Comparison of ENCODE assay signal across 20 cellular contexts in the genomic region with DNA sequence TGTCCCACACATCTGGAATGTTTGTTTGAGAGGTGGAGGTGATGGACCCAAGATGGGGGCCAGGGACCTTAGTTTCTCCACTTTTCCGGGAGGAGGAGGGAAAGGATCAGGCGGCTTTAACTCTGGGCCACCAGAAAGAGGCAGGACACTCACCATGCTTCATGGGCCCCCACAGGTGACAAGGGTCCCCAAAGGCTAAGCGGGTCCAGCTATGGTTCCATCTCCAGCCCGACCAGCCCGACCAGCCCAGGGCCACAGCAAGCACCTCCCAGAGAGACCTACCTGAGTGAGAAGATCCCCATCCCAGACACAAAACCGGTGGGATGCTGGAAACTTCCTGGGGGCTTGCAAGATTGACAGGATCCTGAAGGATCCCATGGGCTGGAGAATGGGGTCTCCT. TPM values are rescaled to one million over a fixed set of nuclear protein-coding genes. Genes with fewer than 3 reads are reported as not detected.
DNase-seq lines count a peak whose midpoint lies in the region; ATAC-seq, FAIRE-seq and TF ChIP-seq lines count a peak whose summit lies in the region.
"Had no signal": no experiment of that assay in that cellular context is flagged by ENCODE, and none has a peak within 500 bp of the region (broad histone marks: within the 10 kb centered on the region; RNA-seq: fewer than 3 reads in every experiment).

No MANE protein-coding gene starts in this region.

- H3K4me3 ChIP-seq in HepG2 (replicated peaks in 1 of 3; ENCODE audit: insufficient read depth in 1 of 3, low read depth in 2 of 3, low read length in 3 of 3) (no peak overlapping the region), sigmoid colon (peak overlapping the region in 3 of 4 donors; percentile 9 to 37 (median 30)), upper lobe of left lung (peak overlapping the region in 3 of 4 donors; percentile 25 to 54 (median 35))

- H3K9me3 ChIP-seq in HepG2 (ENCODE audit: low read length) (no peaks in the 10 kb centered on the region), sigmoid colon (no peaks in the 10 kb centered on the region), upper lobe of left lung (no peaks in the 10 kb centered on the region)

- no peak for FAIRE-seq in HepG2 (lab: Jason Lieb, UNC)

- DNase-seq in RWPE1 (ENCODE audit: low spot score) (no peak), HepG2 (ENCODE audit: low spot score) (no peak), sigmoid colon (no peak), upper lobe of left lung (no peak), nucleus accumbens (lab: John Stamatoyannopoulos, UW) (no peak), caudate nucleus (lab: John Stamatoyannopoulos, UW) (no peak)
- DNase-seq: AML-193; CD8-positive, alpha-beta T cell; DND-41; GF-D8; H7; IMR-90; Kasumi-1; NCI-H1417; NCI-H2029; NCI-H510A; NCI-H82 had no signal

- CTCF ChIA-PET in RWPE1 (lab: Yijun Ruan, JAX): no interaction called here
- CTCF ChIA-PET in HepG2 (lab: Yijun Ruan, JAX; ENCODE audit: low intra/inter-chr PET ratio, low total read pairs): no interaction called here

- peaks cover 69% of the 10 kb centered on the region for H3K4me1 ChIP-seq in HepG2 (ENCODE audit: insufficient read depth, low read length)
- H3K4me1 ChIP-seq in sigmoid colon: peaks cover 0 to 11% (median 5%) of the 10 kb centered on the region in 4 donors
- peaks cover 7 to 12% (median 9%) of the 10 kb centered on the region in 4 donors for H3K4me1 ChIP-seq in upper lobe of left lung

- no peak overlapping the region for H2AFZ ChIP-seq in HepG2 (ENCODE audit: low read length)

- intact Hi-C loops in HepG2 (cut with micrococcal nuclease; ENCODE audit: unreplicated experiment): no loop called here
- intact Hi-C loops in sigmoid colon (cut with DNase I): no loop called here

- no peak overlapping the region for H3K9ac ChIP-seq in HepG2 (ENCODE audit: insufficient read depth, low read depth, low read length)

- TF ChIP-seq POLR2A in HepG2 (IDR thresholded peaks at IDR 0.05; ENCODE audit: insufficient read depth in 1 of 2, low read depth in 2 of 2, low read length in 2 of 2) (no peak), sigmoid colon (IDR thresholded peaks at IDR 0.05) (no peak), upper lobe of left lung (IDR thresholded peaks at IDR 0.05) (no peak)

- ATAC-seq in HepG2 (no peak), upper lobe of left lung (ENCODE audit: low FRiP score in 2 of 2) (no peak), HG02759 (IDR thresholded peaks at IDR 0.05; ENCODE audit: unreplicated experiment) (no peak)
- ATAC-seq: CD8-positive, alpha-beta T cell; Panc1 had no signal

- 28% methylated on average over 4 of the region's 6 CpGs for WGBS in HepG2 (ENCODE audit: low lambda C conversion rate)
- WGBS in sigmoid colon, 2 donors: 94% methylated on average over 6 of the region's 6 CpGs
- 88 to 93% methylated on average over 5 to 6 of the region's 6 CpGs for WGBS in upper lobe of left lung, 2 donors

- POLR2A ChIA-PET in RWPE1 (lab: Yijun Ruan, JAX; ENCODE audit: low non-redundant PET) (no interaction called here), HepG2 (lab: Yijun Ruan, JAX) (interaction anchor here (1.9 kb wide), 1 partner anchor 17 kb away, joined by 6 read pairs; the partner anchor contains the start of gene CTDSP1)

- peak overlapping the region; percentile 89 for H3K27ac ChIP-seq in RWPE1
- no peak overlapping the region for H3K27ac ChIP-seq in HepG2 (ENCODE audit: extremely low read length, insufficient read depth, low read length)
- H3K27ac ChIP-seq in sigmoid colon: peak overlapping the region in 3 of 4 donors; percentile 20 to 57 (median 47)
- peak overlapping the region; percentile 84 to 89 (median 86) for H3K27ac ChIP-seq in upper lobe of left lung
- H3K27ac ChIP-seq in caudate nucleus (ENCODE audit: low read depth, low read length): no peak overlapping the region

- no peaks in the 10 kb centered on the region for H3K79me2 ChIP-seq in HepG2 (ENCODE audit: insufficient read depth, low read length)

- TF ChIP-seq EP300 in HepG2 (IDR thresholded peaks at IDR 0.05; ENCODE audit: low read depth in 2 of 2, low read length in 2 of 2) (no peak), HepG2 (CRISPR knock-in tag; IDR thresholded peaks at IDR 0.05; ENCODE audit: borderline replicate concordance) (no peak), sigmoid colon (IDR thresholded peaks at IDR 0.05) (no peak), upper lobe of left lung (IDR thresholded peaks at IDR 0.05) (no peak)

- in situ Hi-C loops in HepG2 (cut with HindIII; ENCODE audit: extremely low pct_ligation_motif_present, low pct_unique_long_range_greater_than_20kb): no loop called here

- peaks cover 13 to 38% of the 10 kb centered on the region in 2 experiments for H3K27me3 ChIP-seq in HepG2 (ENCODE audit: control insufficient read depth in 1 of 2, insufficient read depth in 2 of 2, low read length in 2 of 2)
- H3K27me3 ChIP-seq in sigmoid colon: no peaks in the 10 kb centered on the region
- no peaks in the 10 kb centered on the region for H3K27me3 ChIP-seq in upper lobe of left lung

- BruUV-seq in HepG2 (replicated peaks; lab: Mats Ljungman, UMichigan): no TSS peak

- no peak for TF ChIP-seq CTCF in RWPE1 (conservative IDR thresholded peaks at IDR 0.05; ENCODE audit: low read depth)
- TF ChIP-seq CTCF in HepG2 (CRISPR knock-in tag; IDR thresholded peaks at IDR 0.05): no peak
- no peak for TF ChIP-seq CTCF in sigmoid colon (IDR thresholded peaks at IDR 0.05)
- TF ChIP-seq CTCF in upper lobe of left lung (IDR thresholded peaks at IDR 0.05): no peak

- no peaks in the 10 kb centered on the region for H4K20me1 ChIP-seq in HepG2 (ENCODE audit: insufficient read depth, low read length)

- H3K4me2 ChIP-seq in HepG2 (ENCODE audit: low read depth, low read length): no peak overlapping the region

- no peak for TF ChIP-seq RAD21 in HepG2 (CRISPR knock-in tag; IDR thresholded peaks at IDR 0.05)

- no peaks in the 10 kb centered on the region for H3K36me3 ChIP-seq in HepG2 (replicated peaks in 1 of 2; ENCODE audit: control insufficient read depth in 1 of 2, insufficient read depth in 2 of 2, low read length in 2 of 2)
- H3K36me3 ChIP-seq in sigmoid colon: no peaks in the 10 kb centered on the region
- H3K36me3 ChIP-seq in upper lobe of left lung: no peaks in the 10 kb centered on the region

RNA-seq across cellular contexts. Expression of gene SLC11A1, which starts 0.7 kb away (rescaled TPM):
- 0.21 and 0.33 TPM in 2 replicates for total RNA-seq in HepG2 (2016; rRNA removed; fragmentation: Illumina TruSeq; extraction: Trizol)
- 0.26 and 0.51 TPM in 2 replicates for total RNA-seq in HepG2 (2016; cell fraction: cytosol; rRNA removed; fragmentation: Illumina TruSeq; extraction: Trizol; ENCODE audit: low read depth)
- 0.18 and 0.22 TPM in 2 replicates for total RNA-seq in HepG2 (2016; cell fraction: insoluble cytoplasmic fraction; rRNA removed; fragmentation: Illumina TruSeq; extraction: Trizol)
- 0.31 TPM in 2 replicates for total RNA-seq in HepG2 (2016; cell fraction: membrane; rRNA removed; fragmentation: Illumina TruSeq; extraction: Trizol)
- 0.19 and 0.71 TPM in 2 replicates for total RNA-seq in HepG2 (2016; cell fraction: nucleus; rRNA removed; fragmentation: Illumina TruSeq; extraction: Trizol)
- 2.3 and 2.5 TPM in 2 replicates for polyA plus RNA-seq in HepG2 (2011; rRNA removed)
- polyA plus RNA-seq in HepG2 (2011; cell fraction: cytosol; rRNA removed): 1.1 and 1.2 TPM in 2 replicates
- 11.6 and 19.0 TPM in 2 replicates for polyA plus RNA-seq in HepG2 (2011; cell fraction: nucleus; rRNA removed)
- 1.5 and 3.8 TPM in 2 replicates for polyA plus RNA-seq in HepG2 (2012)
- polyA plus RNA-seq in HepG2 (2016; cell fraction: cytosol; fragmentation: Illumina TruSeq; extraction: Trizol; ENCODE audit: low read depth): 0.26 and 0.40 TPM in 2 replicates
- 0.09 and 0.23 TPM in 2 replicates for polyA plus RNA-seq in HepG2 (2016; cell fraction: insoluble cytoplasmic fraction; fragmentation: Illumina TruSeq; extraction: Trizol; ENCODE audit: low read depth)
- polyA plus RNA-seq in HepG2 (2016; cell fraction: membrane; fragmentation: Illumina TruSeq; extraction: Trizol; ENCODE audit: low read depth): 0.26 and 0.42 TPM in 2 replicates
- 0.23 and 0.79 TPM in 2 replicates for polyA plus RNA-seq in HepG2 (2016; cell fraction: nucleus; fragmentation: Illumina TruSeq; extraction: Trizol; ENCODE audit: insufficient read depth, low read depth)
- polyA minus RNA-seq in HepG2 (2011; rRNA and poly(A)+ RNA removed; ENCODE audit: low replicate concordance): 0.14 and 2.9 TPM in 2 replicates
- 0.35 and 1.5 TPM in 2 replicates for polyA minus RNA-seq in HepG2 (2011; cell fraction: cytosol; rRNA and poly(A)+ RNA removed)
- polyA minus RNA-seq in HepG2 (2011; cell fraction: nucleus; rRNA and poly(A)+ RNA removed): 3.7 and 5.4 TPM in 2 replicates
- 10 to 100 TPM; 13.8 to 19.0 (median 16.9) TPM for total RNA-seq in sigmoid colon
- polyA plus RNA-seq in sigmoid colon: 1 to 10 TPM; 1.2 to 7.0 (median 1.6) TPM
- 1,000 to 10,000 TPM in 2 of 6 donors, 100 to 1,000 TPM in 4; 145 to 3,249 (median 371) TPM for total RNA-seq in upper lobe of left lung
- total RNA-seq: H7 had no signal

RNA-seq across cellular contexts. Expression of gene CTDSP1, which starts 16.9 kb away (rescaled TPM):
- total RNA-seq in HepG2 (2016; rRNA removed; fragmentation: Illumina TruSeq; extraction: Trizol) (78.5 and 91.0 TPM in 2 replicates), sigmoid colon (10 to 100 TPM; 78.4 to 90.3 (median 80.7) TPM), upper lobe of left lung (100 to 1,000 TPM in 5 of 6 donors, 10 to 100 TPM in 1; 96.6 to 239 (median 189) TPM)
- total RNA-seq in HepG2 (2016; cell fraction: cytosol; rRNA removed; fragmentation: Illumina TruSeq; extraction: Trizol; ENCODE audit: low read depth): 61.6 and 62.5 TPM in 2 replicates
- total RNA-seq in HepG2 (2016; cell fraction: insoluble cytoplasmic fraction; rRNA removed; fragmentation: Illumina TruSeq; extraction: Trizol): 72.7 and 92.2 TPM in 2 replicates
- total RNA-seq in HepG2 (2016; cell fraction: membrane; rRNA removed; fragmentation: Illumina TruSeq; extraction: Trizol): 98.7 and 108 TPM in 2 replicates
- 63.4 and 77.8 TPM in 2 replicates for total RNA-seq in HepG2 (2016; cell fraction: nucleus; rRNA removed; fragmentation: Illumina TruSeq; extraction: Trizol)
- polyA plus RNA-seq in HepG2 (2011; rRNA removed) (268 and 270 TPM in 2 replicates), sigmoid colon (100 to 1,000 TPM in 2 of 3 donors, 10 to 100 TPM in 1; 75.1 to 120 (median 105) TPM)
- 216 and 257 TPM in 2 replicates for polyA plus RNA-seq in HepG2 (2011; cell fraction: cytosol; rRNA removed)
- polyA plus RNA-seq in HepG2 (2011; cell fraction: nucleus; rRNA removed): 595 and 749 TPM in 2 replicates
- 72.7 and 87.5 TPM in 2 replicates for polyA plus RNA-seq in HepG2 (2012)
- polyA plus RNA-seq in HepG2 (2016; cell fraction: cytosol; fragmentation: Illumina TruSeq; extraction: Trizol; ENCODE audit: low read depth): 60.8 and 65.7 TPM in 2 replicates
- 106 and 117 TPM in 2 replicates for polyA plus RNA-seq in HepG2 (2016; cell fraction: insoluble cytoplasmic fraction; fragmentation: Illumina TruSeq; extraction: Trizol; ENCODE audit: low read depth)
- 114 and 123 TPM in 2 replicates for polyA plus RNA-seq in HepG2 (2016; cell fraction: membrane; fragmentation: Illumina TruSeq; extraction: Trizol; ENCODE audit: low read depth)
- polyA plus RNA-seq in HepG2 (2016; cell fraction: nucleus; fragmentation: Illumina TruSeq; extraction: Trizol; ENCODE audit: insufficient read depth, low read depth): 131 and 137 TPM in 2 replicates
- 139 and 364 TPM in 2 replicates for polyA minus RNA-seq in HepG2 (2011; rRNA and poly(A)+ RNA removed; ENCODE audit: low replicate concordance)
- 88.3 and 92.0 TPM in 2 replicates for polyA minus RNA-seq in HepG2 (2011; cell fraction: cytosol; rRNA and poly(A)+ RNA removed)
- polyA minus RNA-seq in HepG2 (2011; cell fraction: nucleus; rRNA and poly(A)+ RNA removed): 159 and 160 TPM in 2 replicates

RNA-seq across cellular contexts. Expression of gene CATIP, which starts 26.1 kb away (rescaled TPM):
- total RNA-seq in HepG2 (2016; rRNA removed; fragmentation: Illumina TruSeq; extraction: Trizol) (0.22 TPM in 1 of 2 replicates, not detected in the other), sigmoid colon (not detected), upper lobe of left lung (1 to 10 TPM in 5 of 6 donors, under 1 TPM in 1; 0.77 to 8.5 (median 4.3) TPM)
- total RNA-seq in HepG2 (2016; cell fraction: cytosol; rRNA removed; fragmentation: Illumina TruSeq; extraction: Trizol; ENCODE audit: low read depth): 0.35 TPM in 1 of 2 replicates, not detected in the other
- total RNA-seq in HepG2 (2016; cell fraction: insoluble cytoplasmic fraction; rRNA removed; fragmentation: Illumina TruSeq; extraction: Trizol): 0.15 TPM in 1 of 2 replicates, not detected in the other
- 0.38 and 0.49 TPM in 2 replicates for total RNA-seq in HepG2 (2016; cell fraction: membrane; rRNA removed; fragmentation: Illumina TruSeq; extraction: Trizol)
- not detected in 2 replicates for total RNA-seq in HepG2 (2016; cell fraction: nucleus; rRNA removed; fragmentation: Illumina TruSeq; extraction: Trizol)
- polyA plus RNA-seq in HepG2 (2011; rRNA removed) (0.07 and 0.09 TPM in 2 replicates), sigmoid colon (under 1 TPM in 1 of 3 donors, not detected in 2; 0.07 TPM)
- 0.09 and 0.15 TPM in 2 replicates for polyA plus RNA-seq in HepG2 (2011; cell fraction: cytosol; rRNA removed)
- polyA plus RNA-seq in HepG2 (2011; cell fraction: nucleus; rRNA removed): 0.48 and 0.87 TPM in 2 replicates
- 0.15 TPM in 1 of 2 replicates, not detected in the other for polyA plus RNA-seq in HepG2 (2012)
- polyA plus RNA-seq in HepG2 (2016; cell fraction: cytosol; fragmentation: Illumina TruSeq; extraction: Trizol; ENCODE audit: low read depth): not detected in 2 replicates
- polyA plus RNA-seq in HepG2 (2016; cell fraction: insoluble cytoplasmic fraction; fragmentation: Illumina TruSeq; extraction: Trizol; ENCODE audit: low read depth): not detected in 2 replicates
- polyA plus RNA-seq in HepG2 (2016; cell fraction: membrane; fragmentation: Illumina TruSeq; extraction: Trizol; ENCODE audit: low read depth): not detected in 2 replicates
- polyA plus RNA-seq in HepG2 (2016; cell fraction: nucleus; fragmentation: Illumina TruSeq; extraction: Trizol; ENCODE audit: insufficient read depth, low read depth): not detected in 2 replicates
- 0.36 TPM in 1 of 2 replicates, not detected in the other for polyA minus RNA-seq in HepG2 (2011; rRNA and poly(A)+ RNA removed; ENCODE audit: low replicate concordance)
- polyA minus RNA-seq in HepG2 (2011; cell fraction: cytosol; rRNA and poly(A)+ RNA removed): not detected in 2 replicates
- 1.4 TPM in 1 of 2 replicates, not detected in the other for polyA minus RNA-seq in HepG2 (2011; cell fraction: nucleus; rRNA and poly(A)+ RNA removed)
- total RNA-seq: CD8-positive, alpha-beta T cell; IMR-90; Right ventricle myocardium superior had no signal
- polyA plus RNA-seq: IMR-90 had no signal

RNA-seq across cellular contexts. Expression of gene VIL1, which starts 36.1 kb away (rescaled TPM):
- total RNA-seq in HepG2 (2016; rRNA removed; fragmentation: Illumina TruSeq; extraction: Trizol) (301 and 337 TPM in 2 replicates), sigmoid colon (1 to 10 TPM in 1 of 4 donors, under 1 TPM in 1, not detected in 2; 0.71 to 2.8 TPM), upper lobe of left lung (under 1 TPM in 3 of 6 donors, not detected in 3; 0.29 to 0.76 (median 0.40) TPM)
- total RNA-seq in HepG2 (2016; cell fraction: cytosol; rRNA removed; fragmentation: Illumina TruSeq; extraction: Trizol; ENCODE audit: low read depth): 59.0 and 67.7 TPM in 2 replicates
- total RNA-seq in HepG2 (2016; cell fraction: insoluble cytoplasmic fraction; rRNA removed; fragmentation: Illumina TruSeq; extraction: Trizol): 281 and 313 TPM in 2 replicates
- 183 and 224 TPM in 2 replicates for total RNA-seq in HepG2 (2016; cell fraction: membrane; rRNA removed; fragmentation: Illumina TruSeq; extraction: Trizol)
- total RNA-seq in HepG2 (2016; cell fraction: nucleus; rRNA removed; fragmentation: Illumina TruSeq; extraction: Trizol): 188 and 190 TPM in 2 replicates
- polyA plus RNA-seq in HepG2 (2011; rRNA removed) (287 and 352 TPM in 2 replicates), sigmoid colon (100 to 1,000 TPM; 111 to 172 (median 170) TPM)
- 169 and 211 TPM in 2 replicates for polyA plus RNA-seq in HepG2 (2011; cell fraction: cytosol; rRNA removed)
- polyA plus RNA-seq in HepG2 (2011; cell fraction: nucleus; rRNA removed): 756 and 778 TPM in 2 replicates
- 201 and 249 TPM in 2 replicates for polyA plus RNA-seq in HepG2 (2012)
- polyA plus RNA-seq in HepG2 (2016; cell fraction: cytosol; fragmentation: Illumina TruSeq; extraction: Trizol; ENCODE audit: low read depth): 85.6 and 100 TPM in 2 replicates
- polyA plus RNA-seq in HepG2 (2016; cell fraction: insoluble cytoplasmic fraction; fragmentation: Illumina TruSeq; extraction: Trizol; ENCODE audit: low read depth): 215 and 265 TPM in 2 replicates
- 117 and 144 TPM in 2 replicates for polyA plus RNA-seq in HepG2 (2016; cell fraction: membrane; fragmentation: Illumina TruSeq; extraction: Trizol; ENCODE audit: low read depth)
- 336 and 399 TPM in 2 replicates for polyA plus RNA-seq in HepG2 (2016; cell fraction: nucleus; fragmentation: Illumina TruSeq; extraction: Trizol; ENCODE audit: insufficient read depth, low read depth)
- 0.19 and 699 TPM in 2 replicates for polyA minus RNA-seq in HepG2 (2011; rRNA and poly(A)+ RNA removed; ENCODE audit: low replicate concordance)
- 138 and 156 TPM in 2 replicates for polyA minus RNA-seq in HepG2 (2011; cell fraction: cytosol; rRNA and poly(A)+ RNA removed)
- polyA minus RNA-seq in HepG2 (2011; cell fraction: nucleus; rRNA and poly(A)+ RNA removed): 112 and 120 TPM in 2 replicates
- total RNA-seq: IMR-90, Right ventricle myocardium superior had no signal
- polyA plus RNA-seq: IMR-90 had no signal

Comparison
In these comparisons a context has a peak if more than half of its experiments do, and no peak if none do; other contexts are left out.
1. H3K27ac ChIP-seq: peak in RWPE1 (single experiment), sigmoid colon (3 of 4) and upper lobe of left lung (4 of 4); none in HepG2 (single experiment) and caudate nucleus (single experiment).
2. H3K4me3 ChIP-seq: peak in sigmoid colon (3 of 4) and upper lobe of left lung (3 of 4); none in HepG2 (0 of 3).
3. RNA of gene SLC11A1, which starts 0.7 kb away (total RNA-seq): 145 to 3,249 TPM in upper lobe of left lung and 13.8 to 19.0 TPM in sigmoid colon; 0.18 to 0.71 TPM in HepG2; every median in the first group is over 4 times any median in the second.